Comparison of ENCODE assay signal across 14 cellular contexts in the genomic region with DNA sequence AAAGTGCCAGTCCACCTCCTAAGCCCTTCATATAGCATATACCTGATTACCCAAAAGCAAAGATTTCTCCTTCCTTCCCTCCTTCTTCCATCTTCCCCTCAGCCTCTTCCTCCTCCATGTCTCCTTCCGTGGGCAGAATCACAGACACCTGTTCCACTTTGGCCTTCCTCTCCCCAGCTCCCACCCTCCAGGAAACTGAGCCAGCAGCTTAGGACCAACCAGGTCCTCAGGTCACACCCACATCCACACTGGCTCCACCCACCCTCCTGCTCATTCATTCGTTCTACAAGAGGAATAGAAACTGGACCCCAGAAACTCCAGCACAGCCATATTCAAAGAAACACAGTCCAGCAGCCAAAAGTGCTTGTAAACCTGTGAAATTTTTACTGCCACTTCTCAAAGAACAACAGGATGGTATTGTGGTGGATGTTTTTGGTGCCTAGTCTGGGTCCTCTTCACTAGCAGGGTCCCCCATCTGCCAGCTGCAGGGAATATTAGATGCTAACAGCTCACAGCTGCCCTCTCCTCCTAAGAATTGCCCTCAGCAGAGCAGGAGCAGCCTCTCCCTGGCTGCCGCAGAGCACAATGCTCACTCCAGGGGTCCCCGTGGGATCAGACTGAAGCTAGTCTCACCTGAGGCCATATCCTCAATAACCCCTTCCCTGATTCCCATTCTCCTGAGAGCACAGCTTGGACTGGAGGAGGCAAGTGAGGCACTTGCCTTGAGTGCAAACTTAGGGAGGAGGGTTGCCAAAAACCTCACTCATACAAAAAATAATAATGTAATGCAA. TPM values are rescaled to one million over a fixed set of nuclear protein-coding genes. Genes with fewer than 3 reads are reported as not detected.
DNase-seq lines count a peak whose midpoint lies in the region; ATAC-seq, FAIRE-seq and TF ChIP-seq lines count a peak whose summit lies in the region.
"Had no signal": no experiment of that assay in that cellular context is flagged by ENCODE, and none has a peak within 500 bp of the region (broad histone marks: within the 10 kb centered on the region; RNA-seq: fewer than 3 reads in every experiment).

No MANE protein-coding gene starts in this region.

- H3K9me3 Mint-ChIP-seq in activated naive CD8-positive, alpha-beta T cell treated with anti-CD3 and anti-CD28 coated beads for 36 hours = peaks cover 1% of the 10 kb centered on the region
- H3K9me3 Mint-ChIP-seq in chondrocyte (ENCODE audit: low read depth) = no peaks in the 10 kb centered on the region
- H3K9me3 Mint-ChIP-seq: activated B cell treated with CpG ODN at 0.5 μM for 24 hours; CD8-positive, alpha-beta memory T cell had no signal

- peak; percentile 45 for TF ChIP-seq POLR2A in GM15510 (IDR thresholded peaks at IDR 0.05; ENCODE audit: borderline replicate concordance, extremely low read depth, insufficient read length)
- no peak for TF ChIP-seq POLR2A in HepG2 (IDR thresholded peaks at IDR 0.05; ENCODE audit: insufficient read depth in 1 of 2, low read depth in 2 of 2, low read length in 2 of 2)

- no peak overlapping the region for H3K9ac ChIP-seq in HepG2 (ENCODE audit: insufficient read depth, low read depth, low read length)

- no peak overlapping the region for H3K27ac Mint-ChIP-seq in activated naive CD8-positive, alpha-beta T cell treated with anti-CD3 and anti-CD28 coated beads for 36 hours
- no peak overlapping the region for H3K27ac Mint-ChIP-seq in chondrocyte (ENCODE audit: unreplicated experiment)
- H3K27ac Mint-ChIP-seq: activated B cell treated with CpG ODN at 0.5 μM for 24 hours had no signal

- TF ChIP-seq EP300 in HepG2 (IDR thresholded peaks at IDR 0.05; ENCODE audit: low read depth in 2 of 2, low read length in 2 of 2) = no peak
- no peak for TF ChIP-seq EP300 in HepG2 (CRISPR knock-in tag; IDR thresholded peaks at IDR 0.05; ENCODE audit: borderline replicate concordance)

- H3K27ac ChIP-seq in HepG2 (ENCODE audit: extremely low read length, insufficient read depth, low read length) = no peak overlapping the region

- TF ChIP-seq CTCF in HepG2 (CRISPR knock-in tag; IDR thresholded peaks at IDR 0.05) (no peak), chondrocyte (IDR thresholded peaks at IDR 0.05) (no peak)

- H3K27me3 ChIP-seq in HepG2 (ENCODE audit: control insufficient read depth in 1 of 2, insufficient read depth in 2 of 2, low read length in 2 of 2) = peaks cover 2 to 11% of the 10 kb centered on the region in 2 experiments; a peak in 2 of 5 replicates
- H3K27me3 ChIP-seq: upper lobe of left lung had no signal

- H3K4me1 ChIP-seq in HepG2 (ENCODE audit: insufficient read depth, low read length) = peaks cover 33% of the 10 kb centered on the region

- peak; percentile 52 for ATAC-seq in GM21526 (IDR thresholded peaks at IDR 0.05; ENCODE audit: low FRiP score, unreplicated experiment)
- ATAC-seq in HepG2 = peak; percentile 53; the same call in 1 of the 3 replicates
- no peak for ATAC-seq in HG02938 (IDR thresholded peaks at IDR 0.05; ENCODE audit: unreplicated experiment)

- no peaks in the 10 kb centered on the region for H3K36me3 Mint-ChIP-seq in activated naive CD8-positive, alpha-beta T cell treated with anti-CD3 and anti-CD28 coated beads for 36 hours
- peaks cover 23% of the 10 kb centered on the region for H3K36me3 Mint-ChIP-seq in chondrocyte (ENCODE audit: low read depth)
- H3K36me3 Mint-ChIP-seq: CD8-positive, alpha-beta memory T cell had no signal

- in situ Hi-C loops in HepG2 (cut with HindIII; ENCODE audit: extremely low pct_ligation_motif_present, low pct_unique_long_range_greater_than_20kb) = no loop called here

- CTCF ChIA-PET in HepG2 (lab: Yijun Ruan, JAX; ENCODE audit: low intra/inter-chr PET ratio, low total read pairs) = no interaction called here

- no peaks in the 10 kb centered on the region for H3K79me2 ChIP-seq in HepG2 (ENCODE audit: insufficient read depth, low read length)

- WGBS in HepG2 (ENCODE audit: low lambda C conversion rate) = 17% methylated on average over 4 of the region's 4 CpGs

- no peaks in the 10 kb centered on the region for H3K27me3 Mint-ChIP-seq in activated naive CD8-positive, alpha-beta T cell treated with anti-CD3 and anti-CD28 coated beads for 36 hours
- no peaks in the 10 kb centered on the region for H3K27me3 Mint-ChIP-seq in chondrocyte (ENCODE audit: low read depth)

- H3K9me3 ChIP-seq in HepG2 (ENCODE audit: low read length) = no peaks in the 10 kb centered on the region
- H3K9me3 ChIP-seq: upper lobe of left lung had no signal

- TF ChIP-seq RAD21 in HepG2 (CRISPR knock-in tag; IDR thresholded peaks at IDR 0.05) = no peak

- no peaks in the 10 kb centered on the region for H4K20me1 ChIP-seq in HepG2 (ENCODE audit: insufficient read depth, low read length)

- DNase-seq in MV-4-11 (lab: John Stamatoyannopoulos, UW) (peak; percentile 49), HepG2 (ENCODE audit: low spot score) (no peak), NCI-H510A treated with DMSO at 0.1 percent for 48 hours (lab: John Stamatoyannopoulos, UW) (no peak), chondrocyte (ENCODE audit: low spot score) (no peak)
- DNase-seq in activated naive CD8-positive, alpha-beta T cell treated with anti-CD3 and anti-CD28 coated beads for 36 hours = no peak
- DNase-seq: activated B cell treated with CpG ODN at 0.5 μM for 24 hours; activated effector memory CD4-positive, alpha-beta T cell treated with Interleukin-2 at 50 U/mL for 16 hours; NCI-H2029 treated with DMSO at 0.1 percent for 48 hours; upper lobe of left lung had no signal

- no peak overlapping the region for H3K4me3 ChIP-seq in HepG2 (replicated peaks in 1 of 3; ENCODE audit: insufficient read depth in 1 of 3, low read depth in 2 of 3, low read length in 3 of 3)
- H3K4me3 ChIP-seq: upper lobe of left lung had no signal

- H3K4me1 Mint-ChIP-seq in activated naive CD8-positive, alpha-beta T cell treated with anti-CD3 and anti-CD28 coated beads for 36 hours = no peaks in the 10 kb centered on the region
- H3K4me1 Mint-ChIP-seq in chondrocyte (ENCODE audit: low read depth) = peaks cover 33% of the 10 kb centered on the region
- H3K4me1 Mint-ChIP-seq: activated B cell treated with CpG ODN at 0.5 μM for 24 hours had no signal

- no peak overlapping the region for H3K4me3 Mint-ChIP-seq in activated naive CD8-positive, alpha-beta T cell treated with anti-CD3 and anti-CD28 coated beads for 36 hours
- H3K4me3 Mint-ChIP-seq in chondrocyte (ENCODE audit: unreplicated experiment) = no peak overlapping the region
- H3K4me3 Mint-ChIP-seq: activated B cell treated with CpG ODN at 0.5 μM for 24 hours; CD8-positive, alpha-beta memory T cell had no signal

- no TSS peak for BruUV-seq in HepG2 (replicated peaks; lab: Mats Ljungman, UMichigan)

- no peak for FAIRE-seq in HepG2 (lab: Jason Lieb, UNC)
- FAIRE-seq: bronchial epithelial cell had no signal

- no peaks in the 10 kb centered on the region for H3K36me3 ChIP-seq in HepG2 (replicated peaks in 1 of 2; ENCODE audit: control insufficient read depth in 1 of 2, insufficient read depth in 2 of 2, low read length in 2 of 2)
- H3K36me3 ChIP-seq: upper lobe of left lung had no signal

- POLR2A ChIA-PET in HepG2 (lab: Yijun Ruan, JAX) = no interaction called here

- intact Hi-C loops in HepG2 (cut with micrococcal nuclease; ENCODE audit: unreplicated experiment) = no loop called here

- no peak overlapping the region for H2AFZ ChIP-seq in HepG2 (ENCODE audit: low read length)

- H3K4me2 ChIP-seq in HepG2 (ENCODE audit: low read depth, low read length) = no peak overlapping the region

TF ChIP-seq in HepG2, 621 proteins besides CTCF, POLR2A, EP300 and RAD21 (continues in another document):
- TF ChIP-seq MZF1 (CRISPR knock-in tag; IDR thresholded peaks at IDR 0.05; ENCODE audit: borderline replicate concordance) = no peak
- TF ChIP-seq, protein P1, sequence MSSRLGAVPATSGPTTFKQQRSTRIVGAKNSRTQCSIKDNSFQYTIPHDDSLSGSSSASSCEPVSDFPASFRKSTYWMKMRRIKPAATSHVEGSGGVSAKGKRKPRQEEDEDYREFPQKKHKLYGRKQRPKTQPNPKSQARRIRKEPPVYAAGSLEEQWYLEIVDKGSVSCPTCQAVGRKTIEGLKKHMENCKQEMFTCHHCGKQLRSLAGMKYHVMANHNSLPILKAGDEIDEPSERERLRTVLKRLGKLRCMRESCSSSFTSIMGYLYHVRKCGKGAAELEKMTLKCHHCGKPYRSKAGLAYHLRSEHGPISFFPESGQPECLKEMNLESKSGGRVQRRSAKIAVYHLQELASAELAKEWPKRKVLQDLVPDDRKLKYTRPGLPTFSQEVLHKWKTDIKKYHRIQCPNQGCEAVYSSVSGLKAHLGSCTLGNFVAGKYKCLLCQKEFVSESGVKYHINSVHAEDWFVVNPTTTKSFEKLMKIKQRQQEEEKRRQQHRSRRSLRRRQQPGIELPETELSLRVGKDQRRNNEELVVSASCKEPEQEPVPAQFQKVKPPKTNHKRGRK (CRISPR knock-in tag; IDR thresholded peaks at IDR 0.05) = no peak

RNA-seq across cellular contexts. Expression of a gene that starts 18.4 kb away (rescaled TPM):
- total RNA-seq in HepG2 (2016; rRNA removed; fragmentation: Illumina TruSeq; extraction: Trizol) (not detected in 2 replicates), chondrocyte (31.2 to 74.3 TPM (median 32.9 TPM) in 3 replicates)
- not detected in 2 replicates for total RNA-seq in HepG2 (2016; cell fraction: cytosol; rRNA removed; fragmentation: Illumina TruSeq; extraction: Trizol; ENCODE audit: low read depth)
- total RNA-seq in HepG2 (2016; cell fraction: insoluble cytoplasmic fraction; rRNA removed; fragmentation: Illumina TruSeq; extraction: Trizol) = not detected in 2 replicates
- total RNA-seq in HepG2 (2016; cell fraction: membrane; rRNA removed; fragmentation: Illumina TruSeq; extraction: Trizol) = not detected in 2 replicates
- not detected in 2 replicates for total RNA-seq in HepG2 (2016; cell fraction: nucleus; rRNA removed; fragmentation: Illumina TruSeq; extraction: Trizol)
- polyA plus RNA-seq in HepG2 (2011; rRNA removed) = not detected in 2 replicates
- 0.03 TPM in 1 of 2 replicates, not detected in the other for polyA plus RNA-seq in HepG2 (2011; cell fraction: cytosol; rRNA removed)
- not detected in 2 replicates for polyA plus RNA-seq in HepG2 (2011; cell fraction: nucleus; rRNA removed)
- not detected in 2 replicates for polyA plus RNA-seq in HepG2 (2012)
- not detected in 2 replicates for polyA plus RNA-seq in HepG2 (2016; cell fraction: cytosol; fragmentation: Illumina TruSeq; extraction: Trizol; ENCODE audit: low read depth)
- polyA plus RNA-seq in HepG2 (2016; cell fraction: insoluble cytoplasmic fraction; fragmentation: Illumina TruSeq; extraction: Trizol; ENCODE audit: low read depth) = not detected in 2 replicates
- polyA plus RNA-seq in HepG2 (2016; cell fraction: membrane; fragmentation: Illumina TruSeq; extraction: Trizol; ENCODE audit: low read depth) = not detected in 2 replicates
- not detected in 2 replicates for polyA plus RNA-seq in HepG2 (2016; cell fraction: nucleus; fragmentation: Illumina TruSeq; extraction: Trizol; ENCODE audit: insufficient read depth, low read depth)
- not detected in 2 replicates for polyA minus RNA-seq in HepG2 (2011; rRNA and poly(A)+ RNA removed; ENCODE audit: low replicate concordance)
- polyA minus RNA-seq in HepG2 (2011; cell fraction: cytosol; rRNA and poly(A)+ RNA removed) = not detected in 2 replicates
- polyA minus RNA-seq in HepG2 (2011; cell fraction: nucleus; rRNA and poly(A)+ RNA removed) = not detected in 2 replicates
- total RNA-seq in activated naive CD8-positive, alpha-beta T cell treated with anti-CD3 and anti-CD28 coated beads for 36 hours = not detected
- total RNA-seq: bronchial epithelial cell had no signal

Comparison
In these comparisons a context has a peak if more than half of its experiments do, and no peak if none do; other contexts are left out.
1. RNA of a gene that starts 18.4 kb away (total RNA-seq): 31.2 to 74.3 TPM in chondrocyte; not detected in HepG2 and not detected in activated naive CD8-positive, alpha-beta T cell treated with anti-CD3 and anti-CD28 coated beads for 36 hours; every median in the first group is over 10 times any median in the second.